Comparison of ENCODE assay signal across 12 cellular contexts in genomic region chr10:61941202-61941651, GRCh38. TPM values are rescaled to one million over a fixed set of nuclear protein-coding genes. Genes with fewer than 3 reads are reported as not detected.
A peak's percentile ranks its signal among the peaks of the same experiment; 100 is the strongest.
DNase-seq lines count a peak whose midpoint lies in the region; ATAC-seq and TF ChIP-seq lines count a peak whose summit lies in the region.
"Had no signal": no experiment of that assay in that cellular context is flagged by ENCODE, and none has a peak within 500 bp of the region (broad histone marks: within the 10 kb centered on the region; RNA-seq: fewer than 3 reads in every experiment).

No MANE protein-coding gene starts in this region.

- WGBS in esophagus muscularis mucosa: 65% methylated on average over 4 of the region's 4 CpGs
- WGBS in H9 (ENCODE audit: extremely low coverage, insufficient read length, low lambda C conversion rate): no CpG with 5 or more reads among the region's 4 CpGs

- H3K4ac ChIP-seq in H9 (ENCODE audit: low read depth, low read length): no peak overlapping the region

- H4K8ac ChIP-seq in H9 (replicated peaks; ENCODE audit: insufficient read length, low read depth, low read length): no peak overlapping the region

- H2AFZ ChIP-seq in OCI-LY1 (ENCODE audit: low read length) (no peak overlapping the region), H9 (ENCODE audit: low read length) (no peak overlapping the region)

- H3K36me3 Mint-ChIP-seq in activated CD4-positive, alpha-beta T cell treated with anti-CD3 and anti-CD28 coated beads for 36 hours (ENCODE audit: low read depth): peaks cover 62% of the 10 kb centered on the region
- no peaks in the 10 kb centered on the region for H3K36me3 Mint-ChIP-seq in H9 (ENCODE audit: insufficient read depth in 1 of 3, low read depth in 3 of 3)

- no peak overlapping the region for H2BK20ac ChIP-seq in H9 (ENCODE audit: low read depth, low read length, poor library complexity, severe bottlenecking)

- H3K36me3 ChIP-seq in OCI-LY1 (ENCODE audit: insufficient read depth, low read length): peaks cover 46% of the 10 kb centered on the region
- H3K36me3 ChIP-seq in esophagus muscularis mucosa: no peaks in the 10 kb centered on the region

- H3K27ac ChIP-seq in OCI-LY1 (ENCODE audit: low read depth, low read length, poor library complexity, severe bottlenecking): peak overlapping the region; percentile 92
- H3K27ac ChIP-seq in esophagus muscularis mucosa (replicated peaks in 1 of 4): peak overlapping the region in 3 of 4 donors; percentile 18 to 35 (median 25)
- no peak overlapping the region for H3K27ac ChIP-seq in H9 (ENCODE audit: insufficient read length, low read depth, low read length)

- H2BK15ac ChIP-seq in H9 (ENCODE audit: low read depth, low read length): no peak overlapping the region

- H3K79me1 ChIP-seq in H9 (ENCODE audit: insufficient read depth, low read depth, low read length, poor library complexity, severe bottlenecking): no peaks in the 10 kb centered on the region

- no peak overlapping the region for H2BK5ac ChIP-seq in H9 (ENCODE audit: insufficient read length, low read length)

- no peak overlapping the region for H2BK120ac ChIP-seq in H9 (ENCODE audit: low read depth, low read length, poor library complexity, severe bottlenecking)

- H3K27ac Mint-ChIP-seq in activated CD4-positive, alpha-beta T cell treated with anti-CD3 and anti-CD28 coated beads for 36 hours: peak overlapping the region; percentile 98
- H3K27ac Mint-ChIP-seq in stimulated activated naive CD8-positive, alpha-beta T cell treated with anti-CD3 and anti-CD28 coated beads, Interleukin-15, amount 100 ng/mL, for 72 hours: peak overlapping the region; percentile 1 to 50
- H3K27ac Mint-ChIP-seq in H9: no peak overlapping the region

- no peaks in the 10 kb centered on the region for H3K27me3 Mint-ChIP-seq in activated CD4-positive, alpha-beta T cell treated with anti-CD3 and anti-CD28 coated beads for 36 hours
- no peaks in the 10 kb centered on the region for H3K27me3 Mint-ChIP-seq in stimulated activated naive CD8-positive, alpha-beta T cell treated with anti-CD3 and anti-CD28 coated beads, Interleukin-15, amount 100 ng/mL, for 72 hours
- H3K27me3 Mint-ChIP-seq in H9 (ENCODE audit: low read depth): no peaks in the 10 kb centered on the region

- H2BK12ac ChIP-seq in H9 (ENCODE audit: insufficient read length, low read depth, low read length): no peak overlapping the region

- no peak overlapping the region for H3T11ph ChIP-seq in H9 (ENCODE audit: low read length)

- no peak overlapping the region for H3K23ac ChIP-seq in H9 (ENCODE audit: insufficient read length, low read depth, low read length)

- intact Hi-C loops in activated CD4-positive, alpha-beta T cell treated with anti-CD3 and anti-CD28 coated beads for 36 hours (cut with DNase I, micrococcal nuclease): loop anchor here (5.0 kb wide), 4 partner anchors 286 to 411 kb away; no protein-coding TSS in a partner anchor
- intact Hi-C loops in esophagus muscularis mucosa (cut with DNase I): no loop called here

- H4K91ac ChIP-seq in H9 (ENCODE audit: insufficient read length, low read depth, low read length): no peak overlapping the region

- H3K4me1 Mint-ChIP-seq in activated CD4-positive, alpha-beta T cell treated with anti-CD3 and anti-CD28 coated beads for 36 hours: peaks cover 91% of the 10 kb centered on the region
- peaks cover 79% of the 10 kb centered on the region for H3K4me1 Mint-ChIP-seq in stimulated activated naive CD8-positive, alpha-beta T cell treated with anti-CD3 and anti-CD28 coated beads, Interleukin-15, amount 100 ng/mL, for 72 hours
- H3K4me1 Mint-ChIP-seq in H9: peaks cover 0 to 6% of the 10 kb centered on the region in 2 experiments; a peak in 2 of 4 replicates

- H4K20me1 ChIP-seq in OCI-LY1 (ENCODE audit: insufficient read depth, low read length) (no peaks in the 10 kb centered on the region), H9 (ENCODE audit: control insufficient read depth, insufficient read depth, insufficient read length) (no peaks in the 10 kb centered on the region)

- no peaks in the 10 kb centered on the region for H3F3A ChIP-seq in OCI-LY1 (ENCODE audit: insufficient read depth, low read length)

- H3K79me2 ChIP-seq in OCI-LY1 (ENCODE audit: insufficient read depth, low read length) (peaks cover 25% of the 10 kb centered on the region), H9 (ENCODE audit: insufficient read depth, low read length) (no peaks in the 10 kb centered on the region)

- no peaks in the 10 kb centered on the region for H3K9me2 ChIP-seq in OCI-LY1 (ENCODE audit: low read depth, low read length)

- no peak overlapping the region for H4K5ac ChIP-seq in H9 (ENCODE audit: insufficient read length, low read depth, low read length)

- H3K4me3 ChIP-seq in OCI-LY1 (ENCODE audit: low read depth, low read length, poor library complexity, severe bottlenecking) (peak overlapping the region; percentile 19), esophagus muscularis mucosa (no peak overlapping the region)

- no peak overlapping the region for H3K14ac ChIP-seq in H9 (ENCODE audit: insufficient read depth, low read length)

- no peaks in the 10 kb centered on the region for H3K23me2 ChIP-seq in H9 (ENCODE audit: insufficient read length, low read depth, low read length, poor library complexity, severe bottlenecking)

- H3K9me3 ChIP-seq in OCI-LY1 (ENCODE audit: low read length) (no peaks in the 10 kb centered on the region), esophagus muscularis mucosa (no peaks in the 10 kb centered on the region), H9 (ENCODE audit: control insufficient read depth, low read depth, low read length) (no peaks in the 10 kb centered on the region)

- H3K9me3 Mint-ChIP-seq in activated CD4-positive, alpha-beta T cell treated with anti-CD3 and anti-CD28 coated beads for 36 hours (ENCODE audit: low read depth): no peaks in the 10 kb centered on the region
- no peaks in the 10 kb centered on the region for H3K9me3 Mint-ChIP-seq in stimulated activated naive CD8-positive, alpha-beta T cell treated with anti-CD3 and anti-CD28 coated beads, Interleukin-15, amount 100 ng/mL, for 72 hours
- H3K9me3 Mint-ChIP-seq in H9: no peaks in the 10 kb centered on the region

- no peaks in the 10 kb centered on the region for H3K27me3 ChIP-seq in OCI-LY1 (ENCODE audit: insufficient read depth, low read length)
- H3K27me3 ChIP-seq in esophagus muscularis mucosa: no peaks in the 10 kb centered on the region
- no peaks in the 10 kb centered on the region for H3K27me3 ChIP-seq in H9 (ENCODE audit: insufficient read depth, low read length)

- TF ChIP-seq POLR2A in esophagus muscularis mucosa (IDR thresholded peaks at IDR 0.05; ENCODE audit: low read depth): no peak

- no peak overlapping the region for H3K56ac ChIP-seq in H9 (ENCODE audit: insufficient read length, low read depth, low read length)

- POLR2A ChIA-PET in activated CD4-positive, alpha-beta T cell treated with anti-CD3 and anti-CD28 coated beads for 36 hours (lab: Charles Lee): interaction anchor here (0.8 to 1.0 kb wide), 2 partner anchors 38 to 247 kb away, joined by 3 to 4 read pairs; no protein-coding TSS in a partner anchor

- TF ChIP-seq CTCF in OCI-LY1 (IDR thresholded peaks at IDR 0.05; ENCODE audit: low read length) (no peak), esophagus muscularis mucosa (IDR thresholded peaks at IDR 0.05) (no peak), H9 (conservative IDR thresholded peaks at IDR 0.05) (no peak)

- DNase-seq in activated CD4-positive, alpha-beta T cell treated with anti-CD3 and anti-CD28 coated beads for 36 hours: no peak
- DNase-seq in activated CD4-positive, alpha-beta T cell treated with anti-CD3 and anti-CD28 coated beads for 1 hour: no peak
- DNase-seq in esophagus muscularis mucosa (ENCODE audit: extremely low spot score) (no peak), GOT3 (lab: John Stamatoyannopoulos, UW) (no peak), H9 (no peak), DMS79 treated with DMSO at 0.1 percent for 48 hours (lab: John Stamatoyannopoulos, UW) (no peak)
- no peak for DNase-seq in stimulated activated naive CD8-positive, alpha-beta T cell treated with anti-CD3 and anti-CD28 coated beads, Interleukin-15, amount 100 ng/mL, for 72 hours
- DNase-seq: activated CD4-positive, alpha-beta T cell treated with anti-CD3 and anti-CD28 coated beads for 48 hours; cerebellar nuclear complex; MM.1S; NK-92 treated with Interleukin-12 subunit alpha and Interleukin-12 subunit beta, amount 100 ng/mL, for 24 hours had no signal

- no peak overlapping the region for H3K18ac ChIP-seq in H9 (ENCODE audit: insufficient read length, low read depth, low read length)

- ATAC-seq in activated CD4-positive, alpha-beta T cell treated with anti-CD3 and anti-CD28 coated beads for 36 hours: no peak
- no peak for ATAC-seq in stimulated activated naive CD8-positive, alpha-beta T cell treated with anti-CD3 and anti-CD28 coated beads, Interleukin-15, amount 100 ng/mL, for 72 hours

- TF ChIP-seq EP300 in esophagus muscularis mucosa (IDR thresholded peaks at IDR 0.05): no peak

- CTCF ChIA-PET in activated CD4-positive, alpha-beta T cell treated with anti-CD3 and anti-CD28 coated beads for 36 hours (lab: Charles Lee): no interaction called here

- H3K9ac ChIP-seq in OCI-LY1 (ENCODE audit: low read length): peak overlapping the region; percentile 39
- no peak overlapping the region for H3K9ac ChIP-seq in H9 (ENCODE audit: extremely low read depth, insufficient read length, low read length)

- peaks cover 90% of the 10 kb centered on the region for H3K4me1 ChIP-seq in OCI-LY1 (ENCODE audit: insufficient read depth, low read length, severe bottlenecking)
- H3K4me1 ChIP-seq in esophagus muscularis mucosa: peaks cover 21 to 74% (median 61%) of the 10 kb centered on the region in 4 donors
- no peaks in the 10 kb centered on the region for H3K4me1 ChIP-seq in H9 (ENCODE audit: insufficient read depth, low read length)

- H2AK5ac ChIP-seq in H9 (ENCODE audit: insufficient read length, low read length): no peak overlapping the region

- H3K4me2 ChIP-seq in OCI-LY1 (ENCODE audit: low read length) (peak overlapping the region; percentile 51), H9 (ENCODE audit: insufficient read depth, insufficient read length, low read length) (no peak overlapping the region)

- H3K4me3 Mint-ChIP-seq in activated CD4-positive, alpha-beta T cell treated with anti-CD3 and anti-CD28 coated beads for 36 hours: peak overlapping the region; percentile 59
- peak overlapping the region; percentile 41 to 61 for H3K4me3 Mint-ChIP-seq in stimulated activated naive CD8-positive, alpha-beta T cell treated with anti-CD3 and anti-CD28 coated beads, Interleukin-15, amount 100 ng/mL, for 72 hours
- no peak overlapping the region for H3K4me3 Mint-ChIP-seq in H9

RNA-seq across cellular contexts. Expression of gene ARID5B, which starts 39.7 kb away (rescaled TPM):
- total RNA-seq in activated CD4-positive, alpha-beta T cell treated with anti-CD3 and anti-CD28 coated beads for 36 hours: 100 to 1,000 TPM in 1 of 2 experiments, 10 to 100 TPM in 1; 73.8 to 106 TPM
- total RNA-seq in esophagus muscularis mucosa (100 to 1,000 TPM in 1 of 4 donors, 10 to 100 TPM in 3; 33.6 to 150 (median 64.9) TPM), H9 (2021) (0.04 and 0.11 TPM in 2 replicates)

Comparison
In these comparisons a context has a peak if more than half of its experiments do, and no peak if none do; other contexts are left out.
1. H3K27ac Mint-ChIP-seq: peak in activated CD4-positive, alpha-beta T cell treated with anti-CD3 and anti-CD28 coated beads for 36 hours (single experiment) and stimulated activated naive CD8-positive, alpha-beta T cell treated with anti-CD3 and anti-CD28 coated beads, Interleukin-15, amount 100 ng/mL, for 72 hours (2 of 2); none in H9 (0 of 3).
2. H3K4me3 Mint-ChIP-seq: peak in activated CD4-positive, alpha-beta T cell treated with anti-CD3 and anti-CD28 coated beads for 36 hours (single experiment) and stimulated activated naive CD8-positive, alpha-beta T cell treated with anti-CD3 and anti-CD28 coated beads, Interleukin-15, amount 100 ng/mL, for 72 hours (2 of 2); none in H9 (0 of 2).
3. RNA of gene ARID5B, which starts 39.7 kb away (total RNA-seq): 73.8 to 106 TPM in activated CD4-positive, alpha-beta T cell treated with anti-CD3 and anti-CD28 coated beads for 36 hours and 33.6 to 150 TPM in esophagus muscularis mucosa; 0.04 to 0.11 TPM in H9; every median in the first group is over 10 times any median in the second.